ENCODE assay signal across 8 cellular contexts in genomic region chr7:134701272-134701671, GRCh38. TPM values are rescaled to one million over a fixed set of nuclear protein-coding genes. Genes with fewer than 3 reads are reported as not detected.
A peak's percentile ranks its signal among the peaks of the same experiment; 100 is the strongest.
DNase-seq lines count a peak whose midpoint lies in the region; ATAC-seq and TF ChIP-seq lines count a peak whose summit lies in the region.

No MANE protein-coding gene starts in this region.

- no peak for DNase-seq in BJ (ENCODE audit: low read depth)
- peak in 11 of 34 experiments; percentile 10 to 34 (median 21) for DNase-seq in T-cell
- DNase-seq in iPS-NIHi7 (ENCODE audit: extremely low spot score), result peak; percentile 69
- DNase-seq in GF-D8 (lab: John Stamatoyannopoulos, UW), result no peak
- DNase-seq in dedifferentiated amniotic fluid mesenchymal stem cell (ENCODE audit: extremely low spot score), result no peak
- no peak for DNase-seq in NCI-H128 (lab: John Stamatoyannopoulos, UW; ENCODE audit: unreplicated experiment)

- POLR2A ChIA-PET in BJ (lab: Charles Lee) (no interaction called here), T-cell (lab: Charles Lee) (interaction anchor here in 1 of 2 donors (0.8 to 1.1 kb wide), 2 partner anchors 11 to 55 kb away, joined by 3 read pairs; no protein-coding TSS in a partner anchor)

- H3K4me3 Mint-ChIP-seq in T-cell, result no peak overlapping the region

- H3K27me3 Mint-ChIP-seq in T-cell, result peaks cover 0 to 2% of the 10 kb centered on the region in 2 donors

- no peak overlapping the region for H3K4me3 ChIP-seq in BJ (ENCODE audit: low read depth, low read length)

- no peaks in the 10 kb centered on the region for H3K36me3 Mint-ChIP-seq in T-cell

- H3K36me3 ChIP-seq in BJ (ENCODE audit: control insufficient read depth, insufficient read depth, low read length), result no peaks in the 10 kb centered on the region

- ATAC-seq in GM18907 (IDR thresholded peaks at IDR 0.05; ENCODE audit: unreplicated experiment), result peak; percentile 45
- peak; percentile 53 to 79 (median 64) for ATAC-seq in T-cell (replicated peaks in 1 of 4)
- no peak for ATAC-seq in GM19395 (IDR thresholded peaks at IDR 0.05; ENCODE audit: unreplicated experiment)

- peak; percentile 14; the same call in 1 of the 2 replicates for TF ChIP-seq CTCF in BJ (IDR thresholded peaks at IDR 0.05; ENCODE audit: insufficient read depth, low read depth, low read length)

- no peaks in the 10 kb centered on the region for H3K9me3 Mint-ChIP-seq in T-cell

- H3K27ac Mint-ChIP-seq in T-cell, result no peak overlapping the region

- no peaks in the 10 kb centered on the region for H3K4me1 Mint-ChIP-seq in T-cell

- no peaks in the 10 kb centered on the region for H3K27me3 ChIP-seq in BJ (ENCODE audit: control insufficient read depth, insufficient read depth, low read length)

- CTCF ChIA-PET in BJ (lab: Yijun Ruan, JAX) (interaction anchor here (0.7 to 3.8 kb wide), 7 partner anchors 11 to 172 kb away, joined by 3 to 28 read pairs (median 5); no protein-coding TSS in a partner anchor), T-cell (lab: Charles Lee) (interaction anchor here (0.7 to 5.0 kb wide), 6 partner anchors 31 to 241 kb away, joined by 3 to 43 read pairs (median 6); no protein-coding TSS in a partner anchor)

RNA-seq across cellular contexts. Expression of gene BPGM, which starts 54.6 kb away (rescaled TPM):
- polyA plus RNA-seq in BJ (2011; rRNA removed), result 14.1 and 25.0 TPM in 2 replicates
- 6.6 and 6.9 TPM in 2 replicates for polyA minus RNA-seq in BJ (2011; rRNA and poly(A)+ RNA removed)
- total RNA-seq in T-cell, result 10 to 100 TPM; 16.4 to 20.3 (median 18.3) TPM
